Comparison of ENCODE assay signal across 9 cellular contexts in the genomic region with DNA sequence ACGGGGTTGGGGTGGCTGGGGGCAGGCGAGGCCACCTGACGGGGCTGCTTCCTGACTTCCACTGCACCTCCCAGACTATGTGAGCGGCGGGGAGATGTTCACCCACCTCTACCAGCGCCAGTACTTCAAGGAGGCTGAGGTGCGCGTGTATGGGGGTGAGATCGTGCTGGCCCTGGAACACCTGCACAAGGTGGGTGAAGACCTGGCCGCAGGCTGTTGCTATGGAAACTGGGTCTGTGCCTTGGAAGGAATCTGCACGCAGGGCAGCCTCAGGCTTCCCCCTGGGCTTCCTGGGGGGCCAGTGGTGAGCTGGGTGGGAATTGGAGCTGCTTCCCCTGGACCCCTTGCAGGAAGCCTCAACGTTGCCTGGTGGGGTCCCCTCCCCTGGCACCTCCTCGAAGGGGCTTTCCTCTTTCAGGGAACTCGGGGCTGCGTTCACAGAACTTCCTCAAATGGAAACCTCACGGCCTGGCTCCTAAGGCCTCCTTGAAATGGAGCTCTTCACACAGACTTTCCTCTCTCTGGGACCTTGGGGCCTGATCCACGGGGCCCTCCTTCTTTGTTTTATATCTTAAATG. TPM values are rescaled to one million over a fixed set of nuclear protein-coding genes. Genes with fewer than 3 reads are reported as not detected.
DNase-seq lines count a peak whose midpoint lies in the region; ATAC-seq and TF ChIP-seq lines count a peak whose summit lies in the region.
"Had no signal": no experiment of that assay in that cellular context is flagged by ENCODE, and none has a peak within 500 bp of the region (broad histone marks: within the 10 kb centered on the region; RNA-seq: fewer than 3 reads in every experiment).

No MANE protein-coding gene starts in this region.

- BruUV-seq in A673 (replicated peaks; lab: Mats Ljungman, UMichigan): no TSS peak

- H3K27me3 ChIP-seq in CD4-positive, alpha-beta T cell (ENCODE audit: control insufficient read depth, insufficient read depth, low read length): no peaks in the 10 kb centered on the region
- no peaks in the 10 kb centered on the region for H3K27me3 ChIP-seq in A673 (replicated peaks; ENCODE audit: insufficient read depth, low read depth, low read length, poor library complexity)

- peak overlapping the region; percentile 5 for H3K27ac Mint-ChIP-seq in CD4-positive, alpha-beta T cell
- peak overlapping the region in 2 of 3 donors; percentile 42 to 71 for H3K27ac Mint-ChIP-seq in IgD-negative memory B cell
- H3K27ac Mint-ChIP-seq in nephron progenitor cell: no peak overlapping the region

- H3K4me3 Mint-ChIP-seq in CD4-positive, alpha-beta T cell: peak overlapping the region; percentile 93
- peak overlapping the region; percentile 88 to 97 (median 93) for H3K4me3 Mint-ChIP-seq in IgD-negative memory B cell
- H3K4me3 Mint-ChIP-seq in nephron progenitor cell: peak overlapping the region; percentile 57

- H3K27ac ChIP-seq in CD4-positive, alpha-beta T cell (ENCODE audit: low read depth, low read length): no peak overlapping the region
- H3K27ac ChIP-seq in angular gyrus (ENCODE audit: low read depth, low read length): peak overlapping the region; percentile 84
- no peak overlapping the region for H3K27ac ChIP-seq in A673 (ENCODE audit: low read depth, low read length, poor library complexity, severe bottlenecking)

- no peak for TF ChIP-seq CTCF in CD4-positive, alpha-beta T cell (IDR thresholded peaks at IDR 0.05)
- TF ChIP-seq CTCF in nephron progenitor cell (IDR thresholded peaks at IDR 0.05) (no peak), A673 (conservative IDR thresholded peaks at IDR 0.05; ENCODE audit: low read depth, low read length) (no peak)

- no peaks in the 10 kb centered on the region for H3K9me3 Mint-ChIP-seq in CD4-positive, alpha-beta T cell
- no peaks in the 10 kb centered on the region for H3K9me3 Mint-ChIP-seq in IgD-negative memory B cell
- H3K9me3 Mint-ChIP-seq in nephron progenitor cell: no peaks in the 10 kb centered on the region

- peaks cover 21% of the 10 kb centered on the region for H3K4me1 ChIP-seq in A673 (ENCODE audit: insufficient read depth, low read length, poor library complexity, severe bottlenecking)

- no peaks in the 10 kb centered on the region for H3K9me3 ChIP-seq in CD4-positive, alpha-beta T cell (ENCODE audit: control insufficient read depth, low read length)
- H3K9me3 ChIP-seq in A673 (ENCODE audit: low read depth, low read length, poor library complexity, severe bottlenecking): no peaks in the 10 kb centered on the region

- H3K36me3 ChIP-seq in A673 (ENCODE audit: insufficient read depth, low read length, poor library complexity, severe bottlenecking): peaks cover 22% of the 10 kb centered on the region

- H3K36me3 Mint-ChIP-seq in CD4-positive, alpha-beta T cell (ENCODE audit: low read depth): peaks cover 52% of the 10 kb centered on the region
- H3K36me3 Mint-ChIP-seq in IgD-negative memory B cell (peaks cover 14% of the 10 kb centered on the region), nephron progenitor cell (ENCODE audit: low read depth) (peaks cover 24% of the 10 kb centered on the region)

- H3K4me3 ChIP-seq in A673 (ENCODE audit: low read depth, low read length, poor library complexity, severe bottlenecking): no peak overlapping the region

- DNase-seq in CD4-positive, alpha-beta T cell: no peak
- DNase-seq in nephron progenitor cell (no peak), A673 (ENCODE audit: low spot score) (no peak), middle frontal gyrus (ENCODE audit: extremely low spot score, low spot score) (no peak)
- no peak for DNase-seq in stimulated activated naive CD4-positive, alpha-beta T cell treated with Interleukin-2 at 50 U/mL for 16 hours (lab: John Stamatoyannopoulos, UW)

- no peaks in the 10 kb centered on the region for H3K27me3 Mint-ChIP-seq in CD4-positive, alpha-beta T cell
- H3K27me3 Mint-ChIP-seq in IgD-negative memory B cell (no peaks in the 10 kb centered on the region), nephron progenitor cell (ENCODE audit: low read depth, poor library complexity) (peaks cover 4% of the 10 kb centered on the region)

- peak; percentile 11 for ATAC-seq in CD4-positive, alpha-beta T cell (ENCODE audit: poor library complexity)
- ATAC-seq in HG02759 (IDR thresholded peaks at IDR 0.05; ENCODE audit: unreplicated experiment): no peak
- ATAC-seq: Panc1 had no signal

- H3K4me1 Mint-ChIP-seq in CD4-positive, alpha-beta T cell (ENCODE audit: low read depth): peaks cover 25% of the 10 kb centered on the region
- peaks cover 21 to 27% (median 26%) of the 10 kb centered on the region in 3 donors for H3K4me1 Mint-ChIP-seq in IgD-negative memory B cell
- H3K4me1 Mint-ChIP-seq in nephron progenitor cell: peaks cover 31% of the 10 kb centered on the region

- CTCF ChIA-PET in CD4-positive, alpha-beta T cell (lab: Charles Lee): interaction anchor here (1.6 kb wide), 1 partner anchor 42 kb away, joined by 7 read pairs; the partner anchor contains the start of genes PRDX5 and TRMT112
- CTCF ChIA-PET in A673 (lab: Charles Lee): no interaction called here

- POLR2A ChIA-PET in CD4-positive, alpha-beta T cell (lab: Charles Lee): interaction anchor here (0.9 to 6.3 kb wide), 4 partner anchors 20 to 757 kb away, joined by 3 to 45 read pairs (median 4); partner anchors contain the start of genes CCDC88B, PRDX5, TRMT112 and ZNHIT2
- POLR2A ChIA-PET in A673 (lab: Charles Lee; ENCODE audit: low non-redundant PET): no interaction called here

- intact Hi-C loops in CD4-positive, alpha-beta T cell (cut with DNase I, micrococcal nuclease): loop anchor here in 1 of 2 experiments (10.0 kb wide), 1 partner anchor 294 kb away; no protein-coding TSS in a partner anchor
- intact Hi-C loops in A673 (cut with micrococcal nuclease; ENCODE audit: unreplicated experiment): no loop called here

RNA-seq across cellular contexts. Expression of gene RPS6KA4, which starts 1.5 kb away (rescaled TPM):
- total RNA-seq in CD4-positive, alpha-beta T cell: 1 to 10 TPM; 7.3 to 9.2 TPM
- polyA plus RNA-seq in IgD-negative memory B cell: 12.2 TPM
- 22.9 and 24.5 TPM in 2 replicates for total RNA-seq in A673 (2021)

RNA-seq across cellular contexts. Expression of gene CCDC88B, which starts 20.5 kb away (rescaled TPM):
- total RNA-seq in CD4-positive, alpha-beta T cell: 100 to 1,000 TPM; 107 to 112 TPM
- polyA plus RNA-seq in IgD-negative memory B cell: 33.0 TPM
- total RNA-seq in A673 (2021): 0.47 and 0.76 TPM in 2 replicates

RNA-seq across cellular contexts. Expression of gene PRDX5, which starts 42.6 kb away (rescaled TPM):
- total RNA-seq in CD4-positive, alpha-beta T cell: 10 to 100 TPM; 31.7 to 33.1 TPM
- polyA plus RNA-seq in IgD-negative memory B cell: 185 TPM
- 206 and 221 TPM in 2 replicates for total RNA-seq in A673 (2021)

RNA-seq across cellular contexts. Expression of gene TRMT112, which starts 43.1 kb away (rescaled TPM):
- total RNA-seq in CD4-positive, alpha-beta T cell: 10 to 100 TPM; 70.5 to 71.4 TPM
- polyA plus RNA-seq in IgD-negative memory B cell: 560 TPM
- 254 and 270 TPM in 2 replicates for total RNA-seq in A673 (2021)

RNA-seq across cellular contexts. Expression of gene ESRRA, which starts 55.2 kb away (rescaled TPM):
- total RNA-seq in CD4-positive, alpha-beta T cell: 10 to 100 TPM; 10.9 to 12.0 TPM
- 11.2 TPM for polyA plus RNA-seq in IgD-negative memory B cell
- 56.2 and 63.8 TPM in 2 replicates for total RNA-seq in A673 (2021)

Comparison
In these comparisons a context has a peak if more than half of its experiments do, and no peak if none do; other contexts are left out.
1. RNA of gene CCDC88B, which starts 20.5 kb away (total RNA-seq): 107 to 112 TPM in CD4-positive, alpha-beta T cell; 0.47 to 0.76 TPM in A673; every median in the first group is over 10 times any median in the second.
2. Peak in every context shown above with its lines, with median percentiles within 50 percentile points of each other: H3K4me3 Mint-ChIP-seq.